22 cellular contexts compared by ENCODE assay signal in genomic region chr1:153292740-153293479, GRCh38. TPM values are rescaled to one million over a fixed set of nuclear protein-coding genes. Genes with fewer than 3 reads are reported as not detected.
A peak's percentile ranks its signal among the peaks of the same experiment; 100 is the strongest.
DNase-seq lines count a peak whose midpoint lies in the region; ATAC-seq and TF ChIP-seq lines count a peak whose summit lies in the region.
"Had no signal": no experiment of that assay in that cellular context is flagged by ENCODE, and none has a peak within 500 bp of the region (broad histone marks: within the 10 kb centered on the region; RNA-seq: fewer than 3 reads in every experiment).

No MANE protein-coding gene starts in this region.

- TF ChIP-seq CTCF in CD8-positive, alpha-beta T cell (IDR thresholded peaks at IDR 0.05): no peak
- TF ChIP-seq CTCF in WTC11 (IDR thresholded peaks at IDR 0.05): no peak
- TF ChIP-seq CTCF in lower leg skin (IDR thresholded peaks at IDR 0.05): no peak

- ATAC-seq in CD8-positive, alpha-beta T cell: no peak
- peak; percentile 58 for ATAC-seq in WTC11
- ATAC-seq: HCT116, SK-N-SH treated with all-trans-retinoic acid at 6 μM for 48 hours, upper lobe of right lung had no signal

- peaks cover 26% of the 10 kb centered on the region for H3K27me3 Mint-ChIP-seq in CD8-positive, alpha-beta T cell (ENCODE audit: low read depth)
- peaks cover 2% of the 10 kb centered on the region; the same call in 1 of the 2 replicates for H3K27me3 Mint-ChIP-seq in WTC11 (ENCODE audit: low read depth)

- H3K27ac ChIP-seq in CD8-positive, alpha-beta T cell (ENCODE audit: low read depth, low read length): no peak overlapping the region
- H3K27ac ChIP-seq: upper lobe of right lung had no signal

- H3K9me3 Mint-ChIP-seq in CD8-positive, alpha-beta T cell: no peaks in the 10 kb centered on the region
- H3K9me3 Mint-ChIP-seq in WTC11: no peaks in the 10 kb centered on the region
- H3K9me3 Mint-ChIP-seq: activated naive CD8-positive, alpha-beta T cell treated with anti-CD3 and anti-CD28 coated beads, Interleukin-2, amount 10 ng/mL, durations not matched to agents 7 days and 5 days had no signal

- H3K27ac Mint-ChIP-seq in CD8-positive, alpha-beta T cell: no peak overlapping the region
- H3K27ac Mint-ChIP-seq in WTC11: no peak overlapping the region
- H3K27ac Mint-ChIP-seq: activated naive CD8-positive, alpha-beta T cell treated with anti-CD3 and anti-CD28 coated beads, Interleukin-2, amount 10 ng/mL, durations not matched to agents 7 days and 5 days had no signal

- CTCF ChIA-PET in CD8-positive, alpha-beta T cell (lab: Charles Lee): interaction anchor here (1.4 kb wide), 1 partner anchor 68 kb away, joined by 4 read pairs; no protein-coding TSS in a partner anchor
- CTCF ChIA-PET in WTC11 (lab: Charles Lee): interaction anchor here (0.5 to 2.2 kb wide), 17 partner anchors 10 to 401 kb away, joined by 3 to 9 read pairs (median 3); partner anchors contain the start of gene PGLYRP3

- H3K36me3 ChIP-seq in CD8-positive, alpha-beta T cell (ENCODE audit: insufficient read depth, low read length): no peaks in the 10 kb centered on the region
- H3K36me3 ChIP-seq in H7 (replicated peaks; ENCODE audit: control insufficient read depth, insufficient read depth, low read length): no peaks in the 10 kb centered on the region
- H3K36me3 ChIP-seq: upper lobe of right lung had no signal

- no peak for DNase-seq in CD8-positive, alpha-beta T cell
- DNase-seq in H7: peak; percentile 75
- no peak for DNase-seq in WTC11 (ENCODE audit: low spot score)
- peak; percentile 47 for DNase-seq in iPS-NIHi7 (ENCODE audit: extremely low spot score)
- DNase-seq in lower leg skin (ENCODE audit: low spot score in 2 of 2): no peak
- no peak for DNase-seq in nucleus accumbens (lab: John Stamatoyannopoulos, UW)
- DNase-seq in HK-2 (ENCODE audit: unreplicated experiment): no peak
- DNase-seq in HT-29 (ENCODE audit: low spot score): no peak
- DNase-seq: activated CD4-positive, CD25-positive, alpha-beta regulatory T cell treated with anti-CD3 and anti-CD28 coated beads, Interleukin-2, amount 50 U/mL, for 72 hours; activated naive CD8-positive, alpha-beta T cell treated with anti-CD3 and anti-CD28 coated beads, Interleukin-2, amount 10 ng/mL, durations not matched to agents 7 days and 5 days; IMR-90; MV-4-11; NCI-H2029 treated with DMSO at 0.1 percent for 48 hours; retina; RPMI8226; stimulated activated CD4-positive, alpha-beta T cell treated with anti-CD3 and anti-CD28 coated beads, Interleukin-12 subunit alpha, Interleukin-12 subunit beta, amount 100 ng/mL, for 4 hours; upper lobe of right lung had no signal

- no peak overlapping the region for H3K4me3 ChIP-seq in CD8-positive, alpha-beta T cell (ENCODE audit: low read depth, low read length)
- H3K4me3 ChIP-seq in H7 (ENCODE audit: insufficient read depth, low read depth, low read length) (no peak overlapping the region), lower leg skin (ENCODE audit: low read depth, poor library complexity, severe bottlenecking) (no peak overlapping the region)
- H3K4me3 ChIP-seq: lung, upper lobe of right lung had no signal

- peak overlapping the region; percentile 16 for H3K4me3 Mint-ChIP-seq in CD8-positive, alpha-beta T cell
- no peak overlapping the region for H3K4me3 Mint-ChIP-seq in WTC11
- H3K4me3 Mint-ChIP-seq: activated naive CD8-positive, alpha-beta T cell treated with anti-CD3 and anti-CD28 coated beads, Interleukin-2, amount 10 ng/mL, durations not matched to agents 7 days and 5 days had no signal

- no peak for TF ChIP-seq POLR2A in lower leg skin (IDR thresholded peaks at IDR 0.05)

- POLR2A ChIA-PET in CD8-positive, alpha-beta T cell (lab: Charles Lee): no interaction called here
- POLR2A ChIA-PET in WTC11 (lab: Charles Lee): no interaction called here

- H3K27me3 ChIP-seq in CD8-positive, alpha-beta T cell (ENCODE audit: insufficient read depth, low read length): peaks cover 4% of the 10 kb centered on the region
- H3K27me3 ChIP-seq in H7 (ENCODE audit: control insufficient read depth, insufficient read depth, low read length): no peaks in the 10 kb centered on the region

- intact Hi-C loops in CD8-positive, alpha-beta T cell (cut with DNase I, micrococcal nuclease): no loop called here
- intact Hi-C loops in lower leg skin (cut with DNase I; ENCODE audit: low total_unique reads): no loop called here

- peaks cover 20% of the 10 kb centered on the region for H3K4me1 Mint-ChIP-seq in CD8-positive, alpha-beta T cell (ENCODE audit: low read depth)
- peaks cover 25% of the 10 kb centered on the region for H3K4me1 Mint-ChIP-seq in WTC11

- peaks cover 10% of the 10 kb centered on the region for H3K4me1 ChIP-seq in CD8-positive, alpha-beta T cell (ENCODE audit: insufficient read depth, low read length)
- H3K4me1 ChIP-seq: upper lobe of right lung had no signal

- WGBS in lower leg skin, 2 donors: 40 to 51% methylated on average over 25 of the region's 25 CpGs

- H3K9me3 ChIP-seq in CD8-positive, alpha-beta T cell (ENCODE audit: low read length): no peaks in the 10 kb centered on the region
- H3K9me3 ChIP-seq: upper lobe of right lung had no signal

- no peaks in the 10 kb centered on the region for H3K36me3 Mint-ChIP-seq in CD8-positive, alpha-beta T cell
- H3K36me3 Mint-ChIP-seq in WTC11: no peaks in the 10 kb centered on the region
- H3K36me3 Mint-ChIP-seq: activated naive CD8-positive, alpha-beta T cell treated with anti-CD3 and anti-CD28 coated beads, Interleukin-2, amount 10 ng/mL, durations not matched to agents 7 days and 5 days had no signal

TF ChIP-seq in WTC11, 78 proteins besides CTCF, POLR2A, EP300 and RAD21 (continues in another document):
- TF ChIP-seq PRRX2 (CRISPR knock-in tag; IDR thresholded peaks at IDR 0.05) (no peak), ZBTB21 (CRISPR knock-in tag; IDR thresholded peaks at IDR 0.05; ENCODE audit: borderline replicate concordance) (no peak), IRF2 (CRISPR knock-in tag; IDR thresholded peaks at IDR 0.05; ENCODE audit: borderline replicate concordance, low read depth) (no peak)
- TF ChIP-seq, protein P1, sequence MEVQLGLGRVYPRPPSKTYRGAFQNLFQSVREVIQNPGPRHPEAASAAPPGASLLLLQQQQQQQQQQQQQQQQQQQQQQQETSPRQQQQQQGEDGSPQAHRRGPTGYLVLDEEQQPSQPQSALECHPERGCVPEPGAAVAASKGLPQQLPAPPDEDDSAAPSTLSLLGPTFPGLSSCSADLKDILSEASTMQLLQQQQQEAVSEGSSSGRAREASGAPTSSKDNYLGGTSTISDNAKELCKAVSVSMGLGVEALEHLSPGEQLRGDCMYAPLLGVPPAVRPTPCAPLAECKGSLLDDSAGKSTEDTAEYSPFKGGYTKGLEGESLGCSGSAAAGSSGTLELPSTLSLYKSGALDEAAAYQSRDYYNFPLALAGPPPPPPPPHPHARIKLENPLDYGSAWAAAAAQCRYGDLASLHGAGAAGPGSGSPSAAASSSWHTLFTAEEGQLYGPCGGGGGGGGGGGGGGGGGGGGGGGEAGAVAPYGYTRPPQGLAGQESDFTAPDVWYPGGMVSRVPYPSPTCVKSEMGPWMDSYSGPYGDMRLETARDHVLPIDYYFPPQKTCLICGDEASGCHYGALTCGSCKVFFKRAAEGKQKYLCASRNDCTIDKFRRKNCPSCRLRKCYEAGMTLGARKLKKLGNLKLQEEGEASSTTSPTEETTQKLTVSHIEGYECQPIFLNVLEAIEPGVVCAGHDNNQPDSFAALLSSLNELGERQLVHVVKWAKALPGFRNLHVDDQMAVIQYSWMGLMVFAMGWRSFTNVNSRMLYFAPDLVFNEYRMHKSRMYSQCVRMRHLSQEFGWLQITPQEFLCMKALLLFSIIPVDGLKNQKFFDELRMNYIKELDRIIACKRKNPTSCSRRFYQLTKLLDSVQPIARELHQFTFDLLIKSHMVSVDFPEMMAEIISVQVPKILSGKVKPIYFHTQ (CRISPR knock-in tag; IDR thresholded peaks at IDR 0.05): no peak
- TF ChIP-seq, protein P2, sequence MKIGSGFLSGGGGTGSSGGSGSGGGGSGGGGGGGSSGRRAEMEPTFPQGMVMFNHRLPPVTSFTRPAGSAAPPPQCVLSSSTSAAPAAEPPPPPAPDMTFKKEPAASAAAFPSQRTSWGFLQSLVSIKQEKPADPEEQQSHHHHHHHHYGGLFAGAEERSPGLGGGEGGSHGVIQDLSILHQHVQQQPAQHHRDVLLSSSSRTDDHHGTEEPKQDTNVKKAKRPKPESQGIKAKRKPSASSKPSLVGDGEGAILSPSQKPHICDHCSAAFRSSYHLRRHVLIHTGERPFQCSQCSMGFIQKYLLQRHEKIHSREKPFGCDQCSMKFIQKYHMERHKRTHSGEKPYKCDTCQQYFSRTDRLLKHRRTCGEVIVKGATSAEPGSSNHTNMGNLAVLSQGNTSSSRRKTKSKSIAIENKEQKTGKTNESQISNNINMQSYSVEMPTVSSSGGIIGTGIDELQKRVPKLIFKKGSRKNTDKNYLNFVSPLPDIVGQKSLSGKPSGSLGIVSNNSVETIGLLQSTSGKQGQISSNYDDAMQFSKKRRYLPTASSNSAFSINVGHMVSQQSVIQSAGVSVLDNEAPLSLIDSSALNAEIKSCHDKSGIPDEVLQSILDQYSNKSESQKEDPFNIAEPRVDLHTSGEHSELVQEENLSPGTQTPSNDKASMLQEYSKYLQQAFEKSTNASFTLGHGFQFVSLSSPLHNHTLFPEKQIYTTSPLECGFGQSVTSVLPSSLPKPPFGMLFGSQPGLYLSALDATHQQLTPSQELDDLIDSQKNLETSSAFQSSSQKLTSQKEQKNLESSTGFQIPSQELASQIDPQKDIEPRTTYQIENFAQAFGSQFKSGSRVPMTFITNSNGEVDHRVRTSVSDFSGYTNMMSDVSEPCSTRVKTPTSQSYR (CRISPR knock-in tag; IDR thresholded peaks at IDR 0.05): no peak

RNA-seq across cellular contexts. Expression of gene PGLYRP3, which starts 19.8 kb away (rescaled TPM):
- not detected for total RNA-seq in CD8-positive, alpha-beta T cell
- not detected in 2 replicates for total RNA-seq in H7 (2014; rRNA removed; shearing (Covaris generic))
- total RNA-seq in WTC11 (2021) (not detected in 3 replicates), lower leg skin (10 to 100 TPM; 33.1 to 66.1 (median 60.3) TPM)
- not detected in 2 replicates for total RNA-seq in HT-29 (2014; rRNA removed; shearing (Covaris generic))
- total RNA-seq: activated naive CD8-positive, alpha-beta T cell treated with anti-CD3 and anti-CD28 coated beads, Interleukin-2, amount 10 ng/mL, durations not matched to agents 7 days and 5 days; IMR-90; lung; myocyte; osteoblast; upper lobe of right lung had no signal

RNA-seq across cellular contexts. Expression of gene LORICRIN, which starts 33.4 kb away (rescaled TPM):
- not detected for total RNA-seq in CD8-positive, alpha-beta T cell
- not detected in 2 replicates for total RNA-seq in H7 (2014; rRNA removed; shearing (Covaris generic))
- not detected in 3 replicates for total RNA-seq in WTC11 (2021)
- 100 to 1,000 TPM; 434 to 831 (median 725) TPM for total RNA-seq in lower leg skin
- not detected in 2 replicates for total RNA-seq in HT-29 (2014; rRNA removed; shearing (Covaris generic))
- total RNA-seq: activated naive CD8-positive, alpha-beta T cell treated with anti-CD3 and anti-CD28 coated beads, Interleukin-2, amount 10 ng/mL, durations not matched to agents 7 days and 5 days; IMR-90; lung; myocyte; osteoblast; upper lobe of right lung had no signal

RNA-seq across cellular contexts. Expression of gene PGLYRP4, which starts 55.7 kb away (rescaled TPM):
- not detected for total RNA-seq in CD8-positive, alpha-beta T cell
- total RNA-seq in H7 (2014; rRNA removed; shearing (Covaris generic)): not detected in 2 replicates
- total RNA-seq in WTC11 (2021): not detected in 3 replicates
- total RNA-seq in lower leg skin: 10 to 100 TPM; 10.2 to 36.1 (median 18.7) TPM
- not detected in 2 replicates for total RNA-seq in HT-29 (2014; rRNA removed; shearing (Covaris generic))
- total RNA-seq: activated naive CD8-positive, alpha-beta T cell treated with anti-CD3 and anti-CD28 coated beads, Interleukin-2, amount 10 ng/mL, durations not matched to agents 7 days and 5 days; IMR-90; myocyte; osteoblast; upper lobe of right lung had no signal

Comparison
In these comparisons a context has a peak if more than half of its experiments do, and no peak if none do; other contexts are left out.
1. DNase-seq: peak in H7 (single experiment) and iPS-NIHi7 (single experiment); none in CD8-positive, alpha-beta T cell (0 of 7), WTC11 (single experiment), lower leg skin (0 of 2), nucleus accumbens (0 of 56), HK-2 (single experiment) and HT-29 (single experiment).
2. RNA of gene PGLYRP3, which starts 19.8 kb away (total RNA-seq): 33.1 to 66.1 TPM in lower leg skin; not detected in CD8-positive, alpha-beta T cell, not detected in H7, not detected in WTC11 and not detected in HT-29; every median in the first group is over 10 times any median in the second.
3. RNA of gene LORICRIN, which starts 33.4 kb away (total RNA-seq): 434 to 831 TPM in lower leg skin; not detected in WTC11, not detected in CD8-positive, alpha-beta T cell, not detected in H7 and not detected in HT-29; every median in the first group is over 100 times any median in the second.
4. RNA of gene PGLYRP4, which starts 55.7 kb away (total RNA-seq): 10.2 to 36.1 TPM in lower leg skin; not detected in CD8-positive, alpha-beta T cell, not detected in H7, not detected in WTC11 and not detected in HT-29; every median in the first group is over 10 times any median in the second.